7 cellular contexts compared by ENCODE assay signal in the genomic region with DNA sequence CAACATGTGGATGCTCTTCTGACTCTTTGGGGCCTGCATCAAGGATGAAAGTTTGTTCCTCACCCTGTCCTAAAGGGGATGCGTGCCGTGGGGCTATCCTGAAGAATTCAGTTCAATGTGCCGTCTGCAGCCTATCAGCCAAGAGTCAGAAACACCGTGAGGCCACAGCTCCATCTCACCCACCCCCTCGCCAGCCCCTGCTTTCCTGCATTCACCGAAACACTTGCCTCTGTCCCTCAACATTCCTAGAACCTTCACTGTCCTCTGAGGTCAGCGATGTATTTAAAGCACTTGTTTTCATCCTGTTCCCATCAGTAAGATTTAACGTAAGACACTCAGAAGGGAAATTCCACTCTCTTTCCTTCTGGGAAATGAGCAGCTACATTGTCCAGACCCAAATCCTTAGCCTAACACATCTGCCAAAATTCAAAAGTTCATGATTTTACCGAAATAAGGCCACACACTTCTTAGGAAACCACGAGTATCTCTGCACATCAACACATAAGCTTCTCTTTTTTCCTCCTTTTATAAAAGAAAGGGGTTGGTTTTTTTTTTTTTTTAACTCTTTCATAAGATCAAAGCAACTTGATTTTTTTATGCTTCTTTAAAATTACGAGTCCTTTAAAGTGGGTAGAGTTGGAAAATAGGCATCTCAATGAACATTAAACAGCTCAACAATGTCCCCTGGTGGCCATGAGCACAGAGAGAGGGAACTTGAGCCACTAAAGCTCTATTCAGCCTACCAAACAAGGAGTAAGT.
DNase-seq lines count a peak whose midpoint lies in the region; ATAC-seq and TF ChIP-seq lines count a peak whose summit lies in the region.

No MANE protein-coding gene starts in this region.

- in situ Hi-C loops in transverse colon (cut with MboI; ENCODE audit: low pct_ligation_motif_present in 1 of 4, low pct_unique_long_range_greater_than_20kb in 1 of 4, low sequenced_read_pairs in 3 of 4) = loop anchor here in 3 of 4 donors (5.0 to 25.0 kb wide), 5 partner anchors 187 to 738 kb away; a partner anchor contains a TSS

- peak overlapping the region; percentile 93 for H4K91ac ChIP-seq in trophoblast cell (ENCODE audit: low read depth, low read length)

- H2AFZ ChIP-seq in trophoblast cell (ENCODE audit: insufficient read depth, low read length, poor library complexity) = no peak overlapping the region

- H3K18ac ChIP-seq in trophoblast cell (ENCODE audit: low read length) = no peak overlapping the region

- TF ChIP-seq EP300 in transverse colon (IDR thresholded peaks at IDR 0.05; ENCODE audit: low read depth) = peak; percentile 99

- H3K27ac ChIP-seq in RWPE2 (ENCODE audit: poor library complexity, severe bottlenecking) (peak overlapping the region; percentile 21), trophoblast cell (ENCODE audit: low read depth, low read length) (peak overlapping the region; percentile 81), transverse colon (peak overlapping the region; percentile 80 to 88 (median 83))

- no peak overlapping the region for H4K8ac ChIP-seq in trophoblast cell (ENCODE audit: low read depth, low read length)

- peak; percentile 62 for DNase-seq in GM12864 (ENCODE audit: low read depth)
- peak; percentile 92 for DNase-seq in HS-5 (ENCODE audit: low read depth)
- DNase-seq in RWPE2 (ENCODE audit: low spot score) = no peak
- peak; percentile 62 for DNase-seq in activated gamma-delta T cell treated with anti-CD3 and anti-CD28 coated beads, Interleukin-2, amount 50 U/mL, for 16 hours (ENCODE audit: low read depth)
- DNase-seq in germinal center (ENCODE audit: low spot score) = peak; percentile 39
- DNase-seq in trophoblast cell = peak; percentile 50 to 86
- DNase-seq in transverse colon = peak; percentile 76

- H3K36me3 ChIP-seq in RWPE2 (ENCODE audit: low read depth) (no peaks in the 10 kb centered on the region), trophoblast cell (ENCODE audit: control insufficient read depth in 1 of 2, insufficient read depth in 2 of 2, low read length in 2 of 2) (no peaks in the 10 kb centered on the region), transverse colon (no peaks in the 10 kb centered on the region)

- no peak overlapping the region for H2BK5ac ChIP-seq in trophoblast cell (ENCODE audit: low read depth, low read length, poor library complexity)

- no peak overlapping the region for H2BK120ac ChIP-seq in trophoblast cell (ENCODE audit: insufficient read depth, low read length, poor library complexity)

- H3K27me3 ChIP-seq in RWPE2 (ENCODE audit: insufficient read depth, poor library complexity, severe bottlenecking) (no peaks in the 10 kb centered on the region), trophoblast cell (ENCODE audit: insufficient read depth, low read length) (no peaks in the 10 kb centered on the region), transverse colon (no peaks in the 10 kb centered on the region)

- no peaks in the 10 kb centered on the region for H3K4me1 ChIP-seq in RWPE2 (ENCODE audit: insufficient read depth, poor library complexity, severe bottlenecking)
- peaks cover 10 to 14% of the 10 kb centered on the region in 2 experiments for H3K4me1 ChIP-seq in trophoblast cell (ENCODE audit: control insufficient read depth in 1 of 2, insufficient read depth in 2 of 2, low read length in 2 of 2)
- H3K4me1 ChIP-seq in transverse colon = peaks cover 4 to 44% (median 14%) of the 10 kb centered on the region in 4 donors

- no peak overlapping the region for H3K9ac ChIP-seq in trophoblast cell (ENCODE audit: low read length)

- no CpG with 5 or more reads among the region's 11 CpGs for WGBS in trophoblast cell (ENCODE audit: extremely low coverage, insufficient coverage, insufficient read length)
- WGBS in transverse colon (ENCODE audit: low coverage in 1 of 2), 2 donors = 47 to 68% methylated on average over 4 to 11 of the region's 11 CpGs

- TF ChIP-seq CTCF in GM12864 (IDR thresholded peaks at IDR 0.05; ENCODE audit: low read depth, low read length, missing control alignments) (peak; percentile 94), RWPE2 (IDR thresholded peaks at IDR 0.05; ENCODE audit: poor library complexity, severe bottlenecking) (peak; percentile 98), transverse colon (IDR thresholded peaks at IDR 0.05) (peak; percentile 88 to 97 (median 95))

- no peak overlapping the region for H4K12ac ChIP-seq in trophoblast cell (ENCODE audit: low read depth, low read length)

- H3K23ac ChIP-seq in trophoblast cell (ENCODE audit: low read length) = no peak overlapping the region

- intact Hi-C loops in transverse colon (cut with DNase I; ENCODE audit: low total_unique reads) = loop anchor here (5.0 to 10.0 kb wide), 2 partner anchors 177 to 480 kb away; a partner anchor contains a TSS

- no peak for TF ChIP-seq POLR2A in transverse colon (IDR thresholded peaks at IDR 0.05)

- peaks cover 2% of the 10 kb centered on the region for H3K79me2 ChIP-seq in trophoblast cell (ENCODE audit: control insufficient read depth, insufficient read depth, low read length, poor library complexity)

- no peaks in the 10 kb centered on the region for H3K9me3 ChIP-seq in RWPE2 (ENCODE audit: severe bottlenecking)
- H3K9me3 ChIP-seq in trophoblast cell (ENCODE audit: insufficient read depth, low read depth, low read length) = no peaks in the 10 kb centered on the region
- H3K9me3 ChIP-seq in transverse colon = no peaks in the 10 kb centered on the region

- no peak overlapping the region for H3K4me3 ChIP-seq in GM12864 (ENCODE audit: low read depth, low read length)
- no peak overlapping the region for H3K4me3 ChIP-seq in RWPE2 (ENCODE audit: severe bottlenecking)
- H3K4me3 ChIP-seq in trophoblast cell (ENCODE audit: low read depth, low read length) = no peak overlapping the region
- no peak overlapping the region for H3K4me3 ChIP-seq in transverse colon

- H3K4ac ChIP-seq in trophoblast cell (ENCODE audit: low read depth, low read length) = no peak overlapping the region

- peaks cover 8% of the 10 kb centered on the region for H3K79me1 ChIP-seq in trophoblast cell (ENCODE audit: low read length)

- peak; percentile 74 for ATAC-seq in RWPE2 (ENCODE audit: low read depth)

- H2BK12ac ChIP-seq in trophoblast cell (ENCODE audit: low read length) = no peak overlapping the region

- H2AK5ac ChIP-seq in trophoblast cell (ENCODE audit: low read length) = no peak overlapping the region

- peak overlapping the region; percentile 37 for H3K4me2 ChIP-seq in trophoblast cell (ENCODE audit: low read length)

- no peak overlapping the region for H3K14ac ChIP-seq in trophoblast cell (ENCODE audit: low read length)

Comparison
In these comparisons a context has a peak if more than half of its experiments do, and no peak if none do; other contexts are left out.
1. H3K27ac ChIP-seq: peak in every context shown above with its lines; median percentile 83 in transverse colon; 81 in trophoblast cell; 21 in RWPE2.